20 cellular contexts compared by ENCODE assay signal in genomic region chr12:50003595-50003994, GRCh38. TPM values are rescaled to one million over a fixed set of nuclear protein-coding genes. Genes with fewer than 3 reads are reported as not detected.
DNase-seq lines count a peak whose midpoint lies in the region; ATAC-seq, FAIRE-seq and TF ChIP-seq lines count a peak whose summit lies in the region.
"Had no signal": no experiment of that assay in that cellular context is flagged by ENCODE, and none has a peak within 500 bp of the region (broad histone marks: within the 10 kb centered on the region; RNA-seq: fewer than 3 reads in every experiment).

No MANE protein-coding gene starts in this region.

- no peaks in the 10 kb centered on the region for H3K4me1 Mint-ChIP-seq in astrocyte (ENCODE audit: low read depth, unreplicated experiment)
- H3K4me1 Mint-ChIP-seq: GM23338 had no signal

- H2AFZ ChIP-seq in GM23248 (no peak overlapping the region), astrocyte (ENCODE audit: low read depth, low read length) (no peak overlapping the region), OCI-LY7 (ENCODE audit: low read length) (no peak overlapping the region)
- H2AFZ ChIP-seq: GM23338 had no signal

- DNase-seq in GM23248 (peak; percentile 45), astrocyte (ENCODE audit: low read depth) (peak; percentile 47), fibroblast of peridontal ligament (ENCODE audit: extremely low read depth) (peak; percentile 84), sigmoid colon (no peak), OCI-LY7 (ENCODE audit: low spot score) (no peak), kidney (no peak), NCI-H2029 (lab: John Stamatoyannopoulos, UW) (no peak)
- DNase-seq: AML-193, Calu3, DMS79 treated with DMSO at 0.1 percent for 48 hours, GDM1, Kasumi-1, NCI-H1930, NCI-H2171 treated with DMSO at 0.1 percent for 48 hours, SHP77 had no signal

- no peak overlapping the region for H3K27ac ChIP-seq in GM23248
- no peak overlapping the region for H3K27ac ChIP-seq in astrocyte (ENCODE audit: low read depth, low read length)
- H3K27ac ChIP-seq in sigmoid colon, result peak overlapping the region in 3 of 4 donors; percentile 71 to 79 (median 73)
- H3K27ac ChIP-seq in OCI-LY7 (ENCODE audit: low read depth, low read length, poor library complexity, severe bottlenecking), result no peak overlapping the region
- H3K27ac ChIP-seq in kidney (ENCODE audit: low read depth in 2 of 2, low read length in 2 of 2), result no peak overlapping the region

- 83 to 92% methylated on average over 2 of the region's 2 CpGs for WGBS in GM23248 (ENCODE audit: low coverage in 1 of 2, low lambda C conversion rate in 2 of 2, missing lambda C conversion rate in 2 of 2), 2 experiments
- WGBS in sigmoid colon, 2 donors, result 77 to 89% methylated on average over 2 of the region's 2 CpGs

- H3K9me2 ChIP-seq in GM23248 (ENCODE audit: insufficient read depth), result no peaks in the 10 kb centered on the region
- H3K9me2 ChIP-seq in OCI-LY7 (ENCODE audit: insufficient read depth, low read length), result no peaks in the 10 kb centered on the region

- H3K4me3 Mint-ChIP-seq in astrocyte (ENCODE audit: unreplicated experiment), result no peak overlapping the region
- H3K4me3 Mint-ChIP-seq: GM23338 had no signal

- peaks cover 34% of the 10 kb centered on the region for H3K79me2 ChIP-seq in GM23248 (ENCODE audit: insufficient read depth)
- peaks cover 33% of the 10 kb centered on the region for H3K79me2 ChIP-seq in astrocyte (ENCODE audit: insufficient read depth, low read length)
- peaks cover 30% of the 10 kb centered on the region; the same call in 1 of the 2 replicates for H3K79me2 ChIP-seq in OCI-LY7 (ENCODE audit: insufficient read depth, low read depth, low read length)

- no peaks in the 10 kb centered on the region for H3K36me3 Mint-ChIP-seq in astrocyte (ENCODE audit: low read depth, unreplicated experiment)

- H3K27me3 ChIP-seq in GM23248 (replicated peaks; ENCODE audit: insufficient read depth), result no peaks in the 10 kb centered on the region
- no peaks in the 10 kb centered on the region for H3K27me3 ChIP-seq in astrocyte (ENCODE audit: insufficient read depth, low read length)
- H3K27me3 ChIP-seq in sigmoid colon, result no peaks in the 10 kb centered on the region

- intact Hi-C loops in sigmoid colon (cut with DNase I), result no loop called here
- intact Hi-C loops in OCI-LY7 (cut with micrococcal nuclease; ENCODE audit: unreplicated experiment), result no loop called here
- intact Hi-C loops in kidney (cut with DNase I), result no loop called here

- ATAC-seq in HG03457 (IDR thresholded peaks at IDR 0.05; ENCODE audit: unreplicated experiment), result no peak
- ATAC-seq: GM23338 had no signal

- CTCF ChIA-PET in OCI-LY7 (lab: Charles Lee; ENCODE audit: unreplicated experiment), result no interaction called here

- H3K36me3 ChIP-seq in GM23248 (ENCODE audit: low read depth), result peaks cover 7% of the 10 kb centered on the region
- peaks cover 15% of the 10 kb centered on the region for H3K36me3 ChIP-seq in astrocyte (ENCODE audit: insufficient read depth, low read length)
- H3K36me3 ChIP-seq in sigmoid colon, result peaks cover 0 to 1% (median 0%) of the 10 kb centered on the region in 4 donors
- H3K36me3 ChIP-seq in OCI-LY7 (ENCODE audit: insufficient read depth, low read length), result peaks cover 91% of the 10 kb centered on the region
- no peaks in the 10 kb centered on the region for H3K36me3 ChIP-seq in kidney (ENCODE audit: control insufficient read depth in 1 of 2, insufficient read depth in 2 of 2, low read length in 2 of 2)

- H4K20me1 ChIP-seq in GM23248 (ENCODE audit: insufficient read depth), result no peaks in the 10 kb centered on the region
- H4K20me1 ChIP-seq in astrocyte (ENCODE audit: insufficient read depth, low read length), result no peaks in the 10 kb centered on the region
- peaks cover 10% of the 10 kb centered on the region; the same call in 1 of the 2 replicates for H4K20me1 ChIP-seq in OCI-LY7 (ENCODE audit: insufficient read depth, low read length)

- BruUV-seq in OCI-LY7 (replicated peaks; lab: Mats Ljungman, UMichigan), result no TSS peak

- H3F3A ChIP-seq in GM23248 (ENCODE audit: insufficient read depth), result peaks cover 28% of the 10 kb centered on the region; the same call in 1 of the 2 replicates

- H3K27ac Mint-ChIP-seq in astrocyte (ENCODE audit: unreplicated experiment), result no peak overlapping the region
- H3K27ac Mint-ChIP-seq: GM23338 had no signal

- no peak for FAIRE-seq in astrocyte (lab: Jason Lieb, UNC)
- FAIRE-seq in kidney (lab: Jason Lieb, UNC), result no peak
- FAIRE-seq: RCC 7860 had no signal

- in situ Hi-C loops in GM23248 (cut with MboI), result no loop called here

- POLR2A ChIA-PET in OCI-LY7 (lab: Charles Lee), result interaction anchor here (0.7 to 1.7 kb wide), 6 partner anchors 10 to 107 kb away, joined by 3 to 7 read pairs (median 4); no protein-coding TSS in a partner anchor

- H3K4me2 ChIP-seq in GM23248 (ENCODE audit: unreplicated experiment), result no peak overlapping the region
- H3K4me2 ChIP-seq in astrocyte (ENCODE audit: low read length), result no peak overlapping the region
- no peak overlapping the region for H3K4me2 ChIP-seq in OCI-LY7 (ENCODE audit: low read length)
- H3K4me2 ChIP-seq: GM23338 had no signal

- H3K9me3 ChIP-seq in GM23248 (ENCODE audit: low read depth) (no peaks in the 10 kb centered on the region), astrocyte (ENCODE audit: insufficient read depth, low read depth, low read length) (no peaks in the 10 kb centered on the region), sigmoid colon (no peaks in the 10 kb centered on the region), OCI-LY7 (ENCODE audit: low read length) (no peaks in the 10 kb centered on the region), kidney (ENCODE audit: control insufficient read depth in 1 of 2, low read length in 2 of 2) (no peaks in the 10 kb centered on the region)

- TF ChIP-seq CTCF in astrocyte (IDR thresholded peaks at IDR 0.05; ENCODE audit: insufficient read depth, low read depth, low read length) (no peak), sigmoid colon (IDR thresholded peaks at IDR 0.05) (no peak), OCI-LY7 (conservative IDR thresholded peaks at IDR 0.05; ENCODE audit: low read length) (no peak), kidney (IDR thresholded peaks at IDR 0.05; ENCODE audit: borderline replicate concordance, extremely low read depth, insufficient read depth) (no peak)

- H3K9me3 Mint-ChIP-seq in astrocyte (ENCODE audit: unreplicated experiment), result no peaks in the 10 kb centered on the region
- H3K9me3 Mint-ChIP-seq: GM23338 had no signal

- no peak overlapping the region for H3K9ac ChIP-seq in GM23248
- no peak overlapping the region for H3K9ac ChIP-seq in astrocyte (ENCODE audit: low read length)
- no peak overlapping the region for H3K9ac ChIP-seq in kidney (ENCODE audit: low read length in 2 of 2)

- H3K4me3 ChIP-seq in GM23248 (no peak overlapping the region), astrocyte (ENCODE audit: insufficient read depth, low read depth, low read length) (no peak overlapping the region), sigmoid colon (no peak overlapping the region), OCI-LY7 (ENCODE audit: low read depth, low read length, poor library complexity, severe bottlenecking) (no peak overlapping the region), kidney (ENCODE audit: low read length in 2 of 2) (no peak overlapping the region)
- H3K4me3 ChIP-seq: GM23338 had no signal

- H3K27me3 Mint-ChIP-seq in astrocyte (ENCODE audit: low read depth, unreplicated experiment), result no peaks in the 10 kb centered on the region

- no peak for TF ChIP-seq EP300 in sigmoid colon (IDR thresholded peaks at IDR 0.05)

- H3K4me1 ChIP-seq in GM23248 (ENCODE audit: insufficient read depth) (peaks cover 10% of the 10 kb centered on the region), astrocyte (ENCODE audit: insufficient read depth, low read length) (peaks cover 7% of the 10 kb centered on the region), sigmoid colon (peaks cover 0 to 60% (median 39%) of the 10 kb centered on the region in 4 donors), OCI-LY7 (ENCODE audit: insufficient read depth, low read length, poor library complexity, severe bottlenecking) (peaks cover 36% of the 10 kb centered on the region), kidney (ENCODE audit: control insufficient read depth in 1 of 2, insufficient read depth in 1 of 2, low read depth in 1 of 2, low read length in 2 of 2) (no peaks in the 10 kb centered on the region)

- no peak for TF ChIP-seq POLR2A in sigmoid colon (IDR thresholded peaks at IDR 0.05)

RNA-seq across cellular contexts. Expression of gene RACGAP1, which starts 21.7 kb away (rescaled TPM):
- 55.4 and 63.5 TPM in 2 replicates for total RNA-seq in GM23248 (2014; rRNA removed; shearing (Covaris generic))
- polyA plus RNA-seq in GM23248 (2016; fragmentation: Nextera tagmentation; extraction: Ambion mirVana) (35.4 and 35.7 TPM in 2 replicates), sigmoid colon (10 to 100 TPM in 1 of 3 donors, 1 to 10 TPM in 2; 4.8 to 22.5 (median 8.3) TPM), kidney (ENCODE audit: insufficient read depth, low read depth, low replicate concordance) (5.0 TPM)
- total RNA-seq in astrocyte (15.9 and 18.8 TPM in 2 replicates), sigmoid colon (10 to 100 TPM; 14.1 to 42.6 (median 27.0) TPM), OCI-LY7 (2022) (93.6 and 104 TPM in 2 replicates), kidney (7.7 TPM)
- 69.6 and 75.3 TPM in 2 replicates for total RNA-seq in OCI-LY7 (2014; rRNA removed; shearing (Covaris generic))

RNA-seq across cellular contexts. Expression of gene AQP6, which starts 30.8 kb away (rescaled TPM):
- not detected in 2 replicates for total RNA-seq in GM23248 (2014; rRNA removed; shearing (Covaris generic))
- not detected in 2 replicates for polyA plus RNA-seq in GM23248 (2016; fragmentation: Nextera tagmentation; extraction: Ambion mirVana)
- total RNA-seq in astrocyte, result not detected in 2 replicates
- under 1 TPM; 0.14 to 0.83 (median 0.60) TPM for total RNA-seq in sigmoid colon
- under 1 TPM in 1 of 3 donors, not detected in 2; 0.12 TPM for polyA plus RNA-seq in sigmoid colon
- not detected in 2 replicates for total RNA-seq in OCI-LY7 (2014; rRNA removed; shearing (Covaris generic))
- total RNA-seq in OCI-LY7 (2022), result not detected in 2 replicates
- total RNA-seq in kidney, result 12.0 TPM
- polyA plus RNA-seq in kidney (ENCODE audit: insufficient read depth, low read depth, low replicate concordance), result 74.1 TPM
- total RNA-seq: A673, GM23338 had no signal

RNA-seq across cellular contexts. Expression of gene AQP5, which starts 41.9 kb away (rescaled TPM):
- total RNA-seq in GM23248 (2014; rRNA removed; shearing (Covaris generic)), result not detected in 2 replicates
- not detected in 2 replicates for polyA plus RNA-seq in GM23248 (2016; fragmentation: Nextera tagmentation; extraction: Ambion mirVana)
- not detected in 2 replicates for total RNA-seq in astrocyte
- not detected for total RNA-seq in sigmoid colon
- polyA plus RNA-seq in sigmoid colon, result under 1 TPM in 1 of 3 donors, not detected in 2; 0.09 TPM
- not detected in 2 replicates for total RNA-seq in OCI-LY7 (2014; rRNA removed; shearing (Covaris generic))
- not detected in 2 replicates for total RNA-seq in OCI-LY7 (2022)
- 0.91 TPM for total RNA-seq in kidney
- polyA plus RNA-seq in kidney (ENCODE audit: insufficient read depth, low read depth, low replicate concordance), result 0.99 TPM
- total RNA-seq: A673, NCI-H460 had no signal

RNA-seq across cellular contexts. Expression of gene AQP2, which starts 53.1 kb away (rescaled TPM):
- total RNA-seq in GM23248 (2014; rRNA removed; shearing (Covaris generic)), result not detected in 2 replicates
- polyA plus RNA-seq in GM23248 (2016; fragmentation: Nextera tagmentation; extraction: Ambion mirVana), result not detected in 2 replicates
- not detected in 2 replicates for total RNA-seq in astrocyte
- not detected for total RNA-seq in sigmoid colon
- not detected for polyA plus RNA-seq in sigmoid colon
- total RNA-seq in OCI-LY7 (2014; rRNA removed; shearing (Covaris generic)), result not detected in 2 replicates
- total RNA-seq in OCI-LY7 (2022), result not detected in 2 replicates
- 122 TPM for total RNA-seq in kidney
- 666 TPM for polyA plus RNA-seq in kidney (ENCODE audit: insufficient read depth, low read depth, low replicate concordance)
- total RNA-seq: A673, Calu3, NCI-H460 had no signal
- polyA plus RNA-seq: GM23338 had no signal

RNA-seq across cellular contexts. Expression of gene ASIC1, which starts 53.8 kb away (rescaled TPM):
- 0.13 and 1.9 TPM in 2 replicates for total RNA-seq in GM23248 (2014; rRNA removed; shearing (Covaris generic))
- polyA plus RNA-seq in GM23248 (2016; fragmentation: Nextera tagmentation; extraction: Ambion mirVana), result 0.95 and 1.4 TPM in 2 replicates
- total RNA-seq in astrocyte, result 8.1 and 8.2 TPM in 2 replicates
- 1 to 10 TPM; 3.5 to 6.9 (median 5.2) TPM for total RNA-seq in sigmoid colon
- 1 to 10 TPM in 2 of 3 donors, not detected in 1; 1.3 to 1.6 TPM for polyA plus RNA-seq in sigmoid colon
- total RNA-seq in OCI-LY7 (2014; rRNA removed; shearing (Covaris generic)), result 0.05 TPM in 1 of 2 replicates, not detected in the other
- 0.57 and 0.59 TPM in 2 replicates for total RNA-seq in OCI-LY7 (2022)
- total RNA-seq in kidney, result 1.6 TPM
- polyA plus RNA-seq in kidney (ENCODE audit: insufficient read depth, low read depth, low replicate concordance), result 0.99 TPM

Comparison
In these comparisons a context has a peak if more than half of its experiments do, and no peak if none do; other contexts are left out.
1. DNase-seq: peak in GM23248 (single experiment), astrocyte (single experiment) and fibroblast of peridontal ligament (single experiment); none in sigmoid colon (single experiment), OCI-LY7 (single experiment), kidney (single experiment) and NCI-H2029 (single experiment).
2. H3K27ac ChIP-seq: peak in sigmoid colon (3 of 4); none in GM23248 (single experiment), astrocyte (single experiment), OCI-LY7 (single experiment) and kidney (0 of 2).